ENCODE assay signal across 2 cellular contexts in the genomic region with DNA sequence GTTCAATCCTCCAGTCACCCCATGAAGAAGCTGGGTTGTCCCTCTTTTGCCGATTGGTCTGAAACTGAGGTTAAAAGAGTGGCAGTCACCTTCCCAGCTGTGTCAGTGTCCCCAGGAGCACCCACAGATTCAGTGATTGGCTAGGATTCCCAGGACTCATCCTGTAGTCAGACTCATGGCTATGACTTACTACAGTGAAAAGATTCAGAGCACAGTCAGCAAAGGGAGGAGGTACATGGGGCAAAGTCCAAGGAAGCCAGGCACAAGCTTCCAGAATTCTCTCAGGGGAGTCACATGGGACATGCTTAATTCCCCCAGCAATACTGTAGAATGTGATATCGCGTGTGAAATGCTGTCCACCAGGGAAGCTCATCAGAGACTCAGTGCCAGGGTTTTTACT.
TF ChIP-seq lines count a peak whose summit lies in the region.

No MANE protein-coding gene starts in this region.

TF ChIP-seq in K562, 482 proteins besides CTCF, POLR2A, EP300 and RAD21 (continued from another document):
- TF ChIP-seq, protein P1, sequence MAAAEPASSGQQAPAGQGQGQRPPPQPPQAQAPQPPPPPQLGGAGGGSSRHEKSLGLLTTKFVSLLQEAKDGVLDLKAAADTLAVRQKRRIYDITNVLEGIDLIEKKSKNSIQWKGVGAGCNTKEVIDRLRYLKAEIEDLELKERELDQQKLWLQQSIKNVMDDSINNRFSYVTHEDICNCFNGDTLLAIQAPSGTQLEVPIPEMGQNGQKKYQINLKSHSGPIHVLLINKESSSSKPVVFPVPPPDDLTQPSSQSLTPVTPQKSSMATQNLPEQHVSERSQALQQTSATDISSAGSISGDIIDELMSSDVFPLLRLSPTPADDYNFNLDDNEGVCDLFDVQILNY (CRISPR knock-in tag; IDR thresholded peaks at IDR 0.05), result no peak
- TF ChIP-seq NR2C1 (IDR thresholded peaks at IDR 0.05), result no peak
- no peak for TF ChIP-seq NR2C1 (tag; IDR thresholded peaks at IDR 0.05)
- TF ChIP-seq PTRF (tag; IDR thresholded peaks at IDR 0.05), result no peak
- TF ChIP-seq SNRNP70 (optimal IDR thresholded peaks at IDR 0.05; ENCODE audit: low read depth, low read length), result no peak
- TF ChIP-seq ZNF780A (CRISPR knock-in tag; IDR thresholded peaks at IDR 0.05), result no peak
- TF ChIP-seq CBX5 (IDR thresholded peaks at IDR 0.05; ENCODE audit: borderline replicate concordance, low read depth), result no peak
- TF ChIP-seq, protein P2, sequence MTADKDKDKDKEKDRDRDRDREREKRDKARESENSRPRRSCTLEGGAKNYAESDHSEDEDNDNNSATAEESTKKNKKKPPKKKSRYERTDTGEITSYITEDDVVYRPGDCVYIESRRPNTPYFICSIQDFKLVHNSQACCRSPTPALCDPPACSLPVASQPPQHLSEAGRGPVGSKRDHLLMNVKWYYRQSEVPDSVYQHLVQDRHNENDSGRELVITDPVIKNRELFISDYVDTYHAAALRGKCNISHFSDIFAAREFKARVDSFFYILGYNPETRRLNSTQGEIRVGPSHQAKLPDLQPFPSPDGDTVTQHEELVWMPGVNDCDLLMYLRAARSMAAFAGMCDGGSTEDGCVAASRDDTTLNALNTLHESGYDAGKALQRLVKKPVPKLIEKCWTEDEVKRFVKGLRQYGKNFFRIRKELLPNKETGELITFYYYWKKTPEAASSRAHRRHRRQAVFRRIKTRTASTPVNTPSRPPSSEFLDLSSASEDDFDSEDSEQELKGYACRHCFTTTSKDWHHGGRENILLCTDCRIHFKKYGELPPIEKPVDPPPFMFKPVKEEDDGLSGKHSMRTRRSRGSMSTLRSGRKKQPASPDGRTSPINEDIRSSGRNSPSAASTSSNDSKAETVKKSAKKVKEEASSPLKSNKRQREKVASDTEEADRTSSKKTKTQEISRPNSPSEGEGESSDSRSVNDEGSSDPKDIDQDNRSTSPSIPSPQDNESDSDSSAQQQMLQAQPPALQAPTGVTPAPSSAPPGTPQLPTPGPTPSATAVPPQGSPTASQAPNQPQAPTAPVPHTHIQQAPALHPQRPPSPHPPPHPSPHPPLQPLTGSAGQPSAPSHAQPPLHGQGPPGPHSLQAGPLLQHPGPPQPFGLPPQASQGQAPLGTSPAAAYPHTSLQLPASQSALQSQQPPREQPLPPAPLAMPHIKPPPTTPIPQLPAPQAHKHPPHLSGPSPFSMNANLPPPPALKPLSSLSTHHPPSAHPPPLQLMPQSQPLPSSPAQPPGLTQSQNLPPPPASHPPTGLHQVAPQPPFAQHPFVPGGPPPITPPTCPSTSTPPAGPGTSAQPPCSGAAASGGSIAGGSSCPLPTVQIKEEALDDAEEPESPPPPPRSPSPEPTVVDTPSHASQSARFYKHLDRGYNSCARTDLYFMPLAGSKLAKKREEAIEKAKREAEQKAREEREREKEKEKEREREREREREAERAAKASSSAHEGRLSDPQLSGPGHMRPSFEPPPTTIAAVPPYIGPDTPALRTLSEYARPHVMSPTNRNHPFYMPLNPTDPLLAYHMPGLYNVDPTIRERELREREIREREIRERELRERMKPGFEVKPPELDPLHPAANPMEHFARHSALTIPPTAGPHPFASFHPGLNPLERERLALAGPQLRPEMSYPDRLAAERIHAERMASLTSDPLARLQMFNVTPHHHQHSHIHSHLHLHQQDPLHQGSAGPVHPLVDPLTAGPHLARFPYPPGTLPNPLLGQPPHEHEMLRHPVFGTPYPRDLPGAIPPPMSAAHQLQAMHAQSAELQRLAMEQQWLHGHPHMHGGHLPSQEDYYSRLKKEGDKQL (CRISPR knock-in tag; IDR thresholded peaks at IDR 0.05; ENCODE audit: borderline replicate concordance), result no peak
- TF ChIP-seq STAG1 (CRISPR knock-in tag; IDR thresholded peaks at IDR 0.05; ENCODE audit: borderline replicate concordance), result no peak
- no peak for TF ChIP-seq NFATC3 (IDR thresholded peaks at IDR 0.05)
- TF ChIP-seq TAF7 (tag; IDR thresholded peaks at IDR 0.05), result no peak

TF ChIP-seq in GM23338, 12 proteins besides CTCF, POLR2A, EP300 and RAD21 (continued from another document):
- TF ChIP-seq, protein P3, sequence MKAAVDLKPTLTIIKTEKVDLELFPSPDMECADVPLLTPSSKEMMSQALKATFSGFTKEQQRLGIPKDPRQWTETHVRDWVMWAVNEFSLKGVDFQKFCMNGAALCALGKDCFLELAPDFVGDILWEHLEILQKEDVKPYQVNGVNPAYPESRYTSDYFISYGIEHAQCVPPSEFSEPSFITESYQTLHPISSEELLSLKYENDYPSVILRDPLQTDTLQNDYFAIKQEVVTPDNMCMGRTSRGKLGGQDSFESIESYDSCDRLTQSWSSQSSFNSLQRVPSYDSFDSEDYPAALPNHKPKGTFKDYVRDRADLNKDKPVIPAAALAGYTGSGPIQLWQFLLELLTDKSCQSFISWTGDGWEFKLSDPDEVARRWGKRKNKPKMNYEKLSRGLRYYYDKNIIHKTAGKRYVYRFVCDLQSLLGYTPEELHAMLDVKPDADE (IDR thresholded peaks at IDR 0.05), result no peak
- TF ChIP-seq EZH2 (IDR thresholded peaks at IDR 0.05; ENCODE audit: low read depth, unreplicated experiment) (no peak), JUNB (IDR thresholded peaks at IDR 0.05; ENCODE audit: unreplicated experiment) (no peak), ZNF331 (CRISPR knock-in tag; IDR thresholded peaks at IDR 0.05; ENCODE audit: low read depth) (no peak), EZH2phosphoT487 (IDR thresholded peaks at IDR 0.05; ENCODE audit: unreplicated experiment) (no peak), CREB1 (CRISPR knock-in tag; IDR thresholded peaks at IDR 0.05; ENCODE audit: low read depth) (no peak), POLR2AphosphoS5 (IDR thresholded peaks at IDR 0.05; ENCODE audit: low read depth) (no peak)
- TF ChIP-seq, protein P4, sequence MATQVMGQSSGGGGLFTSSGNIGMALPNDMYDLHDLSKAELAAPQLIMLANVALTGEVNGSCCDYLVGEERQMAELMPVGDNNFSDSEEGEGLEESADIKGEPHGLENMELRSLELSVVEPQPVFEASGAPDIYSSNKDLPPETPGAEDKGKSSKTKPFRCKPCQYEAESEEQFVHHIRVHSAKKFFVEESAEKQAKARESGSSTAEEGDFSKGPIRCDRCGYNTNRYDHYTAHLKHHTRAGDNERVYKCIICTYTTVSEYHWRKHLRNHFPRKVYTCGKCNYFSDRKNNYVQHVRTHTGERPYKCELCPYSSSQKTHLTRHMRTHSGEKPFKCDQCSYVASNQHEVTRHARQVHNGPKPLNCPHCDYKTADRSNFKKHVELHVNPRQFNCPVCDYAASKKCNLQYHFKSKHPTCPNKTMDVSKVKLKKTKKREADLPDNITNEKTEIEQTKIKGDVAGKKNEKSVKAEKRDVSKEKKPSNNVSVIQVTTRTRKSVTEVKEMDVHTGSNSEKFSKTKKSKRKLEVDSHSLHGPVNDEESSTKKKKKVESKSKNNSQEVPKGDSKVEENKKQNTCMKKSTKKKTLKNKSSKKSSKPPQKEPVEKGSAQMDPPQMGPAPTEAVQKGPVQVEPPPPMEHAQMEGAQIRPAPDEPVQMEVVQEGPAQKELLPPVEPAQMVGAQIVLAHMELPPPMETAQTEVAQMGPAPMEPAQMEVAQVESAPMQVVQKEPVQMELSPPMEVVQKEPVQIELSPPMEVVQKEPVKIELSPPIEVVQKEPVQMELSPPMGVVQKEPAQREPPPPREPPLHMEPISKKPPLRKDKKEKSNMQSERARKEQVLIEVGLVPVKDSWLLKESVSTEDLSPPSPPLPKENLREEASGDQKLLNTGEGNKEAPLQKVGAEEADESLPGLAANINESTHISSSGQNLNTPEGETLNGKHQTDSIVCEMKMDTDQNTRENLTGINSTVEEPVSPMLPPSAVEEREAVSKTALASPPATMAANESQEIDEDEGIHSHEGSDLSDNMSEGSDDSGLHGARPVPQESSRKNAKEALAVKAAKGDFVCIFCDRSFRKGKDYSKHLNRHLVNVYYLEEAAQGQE (IDR thresholded peaks at IDR 0.05; ENCODE audit: unreplicated experiment), result no peak
- TF ChIP-seq, protein P5, sequence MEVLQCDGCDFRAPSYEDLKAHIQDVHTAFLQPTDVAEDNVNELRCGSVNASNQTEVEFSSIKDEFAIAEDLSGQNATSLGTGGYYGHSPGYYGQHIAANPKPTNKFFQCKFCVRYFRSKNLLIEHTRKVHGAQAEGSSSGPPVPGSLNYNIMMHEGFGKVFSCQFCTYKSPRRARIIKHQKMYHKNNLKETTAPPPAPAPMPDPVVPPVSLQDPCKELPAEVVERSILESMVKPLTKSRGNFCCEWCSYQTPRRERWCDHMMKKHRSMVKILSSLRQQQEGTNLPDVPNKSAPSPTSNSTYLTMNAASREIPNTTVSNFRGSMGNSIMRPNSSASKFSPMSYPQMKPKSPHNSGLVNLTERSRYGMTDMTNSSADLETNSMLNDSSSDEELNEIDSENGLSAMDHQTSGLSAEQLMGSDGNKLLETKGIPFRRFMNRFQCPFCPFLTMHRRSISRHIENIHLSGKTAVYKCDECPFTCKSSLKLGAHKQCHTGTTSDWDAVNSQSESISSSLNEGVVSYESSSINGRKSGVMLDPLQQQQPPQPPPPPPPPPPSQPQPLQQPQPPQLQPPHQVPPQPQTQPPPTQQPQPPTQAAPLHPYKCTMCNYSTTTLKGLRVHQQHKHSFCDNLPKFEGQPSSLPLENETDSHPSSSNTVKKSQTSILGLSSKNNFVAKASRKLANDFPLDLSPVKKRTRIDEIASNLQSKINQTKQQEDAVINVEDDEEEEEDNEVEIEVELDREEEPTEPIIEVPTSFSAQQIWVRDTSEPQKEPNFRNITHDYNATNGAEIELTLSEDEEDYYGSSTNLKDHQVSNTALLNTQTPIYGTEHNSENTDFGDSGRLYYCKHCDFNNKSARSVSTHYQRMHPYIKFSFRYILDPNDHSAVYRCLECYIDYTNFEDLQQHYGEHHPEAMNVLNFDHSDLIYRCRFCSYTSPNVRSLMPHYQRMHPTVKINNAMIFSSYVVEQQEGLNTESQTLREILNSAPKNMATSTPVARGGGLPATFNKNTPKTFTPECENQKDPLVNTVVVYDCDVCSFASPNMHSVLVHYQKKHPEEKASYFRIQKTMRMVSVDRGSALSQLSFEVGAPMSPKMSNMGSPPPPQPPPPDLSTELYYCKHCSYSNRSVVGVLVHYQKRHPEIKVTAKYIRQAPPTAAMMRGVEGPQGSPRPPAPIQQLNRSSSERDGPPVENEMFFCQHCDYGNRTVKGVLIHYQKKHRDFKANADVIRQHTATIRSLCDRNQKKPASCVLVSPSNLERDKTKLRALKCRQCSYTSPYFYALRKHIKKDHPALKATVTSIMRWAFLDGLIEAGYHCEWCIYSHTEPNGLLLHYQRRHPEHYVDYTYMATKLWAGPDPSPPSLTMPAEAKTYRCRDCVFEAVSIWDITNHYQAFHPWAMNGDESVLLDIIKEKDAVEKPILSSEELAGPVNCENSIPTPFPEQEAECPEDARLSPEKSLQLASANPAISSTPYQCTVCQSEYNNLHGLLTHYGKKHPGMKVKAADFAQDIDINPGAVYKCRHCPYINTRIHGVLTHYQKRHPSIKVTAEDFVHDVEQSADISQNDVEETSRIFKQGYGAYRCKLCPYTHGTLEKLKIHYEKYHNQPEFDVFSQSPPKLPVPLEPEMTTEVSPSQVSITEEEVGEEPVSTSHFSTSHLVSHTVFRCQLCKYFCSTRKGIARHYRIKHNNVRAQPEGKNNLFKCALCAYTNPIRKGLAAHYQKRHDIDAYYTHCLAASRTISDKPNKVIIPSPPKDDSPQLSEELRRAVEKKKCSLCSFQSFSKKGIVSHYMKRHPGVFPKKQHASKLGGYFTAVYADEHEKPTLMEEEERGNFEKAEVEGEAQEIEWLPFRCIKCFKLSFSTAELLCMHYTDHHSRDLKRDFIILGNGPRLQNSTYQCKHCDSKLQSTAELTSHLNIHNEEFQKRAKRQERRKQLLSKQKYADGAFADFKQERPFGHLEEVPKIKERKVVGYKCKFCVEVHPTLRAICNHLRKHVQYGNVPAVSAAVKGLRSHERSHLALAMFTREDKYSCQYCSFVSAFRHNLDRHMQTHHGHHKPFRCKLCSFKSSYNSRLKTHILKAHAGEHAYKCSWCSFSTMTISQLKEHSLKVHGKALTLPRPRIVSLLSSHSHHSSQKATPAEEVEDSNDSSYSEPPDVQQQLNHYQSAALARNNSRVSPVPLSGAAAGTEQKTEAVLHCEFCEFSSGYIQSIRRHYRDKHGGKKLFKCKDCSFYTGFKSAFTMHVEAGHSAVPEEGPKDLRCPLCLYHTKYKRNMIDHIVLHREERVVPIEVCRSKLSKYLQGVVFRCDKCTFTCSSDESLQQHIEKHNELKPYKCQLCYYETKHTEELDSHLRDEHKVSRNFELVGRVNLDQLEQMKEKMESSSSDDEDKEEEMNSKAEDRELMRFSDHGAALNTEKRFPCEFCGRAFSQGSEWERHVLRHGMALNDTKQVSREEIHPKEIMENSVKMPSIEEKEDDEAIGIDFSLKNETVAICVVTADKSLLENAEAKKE (CRISPR knock-in tag; IDR thresholded peaks at IDR 0.05), result no peak
TF ChIP-seq in GM23338: peak in this region for 0.
